In genomic region chr2:218999021-218999880, GRCh38 we compare ENCODE assay signal across 27 cellular contexts. TPM values are rescaled to one million over a fixed set of nuclear protein-coding genes. Genes with fewer than 3 reads are reported as not detected.
DNase-seq lines count a peak whose midpoint lies in the region; ATAC-seq and TF ChIP-seq lines count a peak whose summit lies in the region.
"Had no signal": no experiment of that assay in that cellular context is flagged by ENCODE, and none has a peak within 500 bp of the region (broad histone marks: within the 10 kb centered on the region; RNA-seq: fewer than 3 reads in every experiment).

No MANE protein-coding gene starts in this region.

- H3K4me1 Mint-ChIP-seq in endodermal cell = peaks cover 25% of the 10 kb centered on the region

- H3K27ac ChIP-seq in endodermal cell (ENCODE audit: low read depth, low read length) (no peak overlapping the region), stomach (peak overlapping the region in 3 of 5 donors; percentile 3 to 93 (median 18))
- H3K27ac ChIP-seq: breast epithelium, epithelial cell of prostate, KMS-11, left ventricle myocardium inferior, SJSA1, upper lobe of left lung had no signal

- ATAC-seq in HG03159 (IDR thresholded peaks at IDR 0.05; ENCODE audit: unreplicated experiment) = no peak
- ATAC-seq in Right ventricle myocardium superior (ENCODE audit: poor library complexity) = no peak
- ATAC-seq: CD8-positive, alpha-beta T cell; mucosa of descending colon; PC-3; sciatic nerve had no signal

- peak overlapping the region; percentile 92 for H3K27ac Mint-ChIP-seq in endodermal cell
- H3K27ac Mint-ChIP-seq: activated T-helper 2 cell treated with anti-CD3 and anti-CD28 coated beads, Interferon-gamma antibody, Interleukin-2, Interleukin-4, amounts not matched to agents 10 μg/mL and 5 μg/mL and 100 μg/mL, durations not matched to agents 14 hours and 24 hours and 36 hours; CD8-positive, alpha-beta T cell had no signal

- no peaks in the 10 kb centered on the region for H3K9me3 Mint-ChIP-seq in endodermal cell
- H3K9me3 Mint-ChIP-seq: activated T-helper 2 cell treated with anti-CD3 and anti-CD28 coated beads, Interferon-gamma antibody, Interleukin-2, Interleukin-4, amounts not matched to agents 10 μg/mL and 5 μg/mL and 100 μg/mL, durations not matched to agents 14 hours and 24 hours and 36 hours; CD8-positive, alpha-beta T cell had no signal

- peak overlapping the region; percentile 81 for H3K4me3 Mint-ChIP-seq in endodermal cell
- H3K4me3 Mint-ChIP-seq: CD8-positive, alpha-beta T cell had no signal

- H3K4me3 ChIP-seq in endodermal cell (ENCODE audit: low read length) = peak overlapping the region; percentile 91
- no peak overlapping the region for H3K4me3 ChIP-seq in stomach
- H3K4me3 ChIP-seq: breast epithelium, left ventricle myocardium inferior, mucosa of descending colon, SJSA1, upper lobe of left lung had no signal

- no peaks in the 10 kb centered on the region for H3K36me3 Mint-ChIP-seq in endodermal cell (ENCODE audit: low read depth)
- H3K36me3 Mint-ChIP-seq: CD8-positive, alpha-beta T cell had no signal

- peaks cover 70% of the 10 kb centered on the region for H3K27me3 Mint-ChIP-seq in endodermal cell (ENCODE audit: insufficient read depth)

- H3K27me3 ChIP-seq in endodermal cell (ENCODE audit: control insufficient read depth, insufficient read depth, low read length, poor library complexity, severe bottlenecking) (peaks cover 30% of the 10 kb centered on the region), stomach (peaks cover 27 to 100% (median 74%) of the 10 kb centered on the region in 3 donors)

- peaks cover 14% of the 10 kb centered on the region for H3K4me1 ChIP-seq in endodermal cell (ENCODE audit: control insufficient read depth, insufficient read depth, low read length)
- H3K4me1 ChIP-seq in stomach = peaks cover 24 to 76% (median 64%) of the 10 kb centered on the region in 4 donors

- TF ChIP-seq CTCF in endodermal cell (conservative IDR thresholded peaks at IDR 0.05) = no peak
- no peak for TF ChIP-seq CTCF in stomach (IDR thresholded peaks at IDR 0.05)
- no peak for TF ChIP-seq CTCF in GM13976 (IDR thresholded peaks at IDR 0.05; ENCODE audit: borderline replicate concordance, control extremely low read depth, extremely low read depth, insufficient read depth, missing control alignments)

- TF ChIP-seq POLR2A in stomach (IDR thresholded peaks at IDR 0.05) = no peak

- peak overlapping the region; percentile 93 for H3K9ac ChIP-seq in endodermal cell (ENCODE audit: extremely low read depth, low read length, poor library complexity, severe bottlenecking)
- H3K9ac ChIP-seq: KMS-11 had no signal

- intact Hi-C loops in stomach (cut with DNase I; ENCODE audit: low total_unique reads) (no loop called here), Right ventricle myocardium superior (cut with DNase I) (no loop called here)

- no peaks in the 10 kb centered on the region for H3K36me3 ChIP-seq in endodermal cell (ENCODE audit: control insufficient read depth, insufficient read depth, low read length)
- H3K36me3 ChIP-seq in stomach = no peaks in the 10 kb centered on the region
- H3K36me3 ChIP-seq: breast epithelium, left ventricle myocardium inferior, SJSA1, upper lobe of left lung had no signal

- in situ Hi-C loops in GM13976 (cut with MboI; ENCODE audit: low sequenced_read_pairs, unreplicated experiment) = no loop called here

- H3K9me3 ChIP-seq in endodermal cell (ENCODE audit: control insufficient read depth, low read length) (no peaks in the 10 kb centered on the region), stomach (no peaks in the 10 kb centered on the region)
- H3K9me3 ChIP-seq: breast epithelium, left ventricle myocardium inferior, mucosa of descending colon, SJSA1, upper lobe of left lung had no signal

- DNase-seq in NCI-H748 (lab: John Stamatoyannopoulos, UW; ENCODE audit: unreplicated experiment) = peak; percentile 37
- DNase-seq in NCI-H748 treated with DMSO at 0.1 percent for 48 hours (lab: John Stamatoyannopoulos, UW) = no peak
- DNase-seq in NCI-H510A treated with DMSO at 0.1 percent for 48 hours (lab: John Stamatoyannopoulos, UW) = peak; percentile 76
- peak; percentile 88 for DNase-seq in endodermal cell
- no peak for DNase-seq in stomach
- no peak for DNase-seq in GM13976 (ENCODE audit: low spot score)
- no peak for DNase-seq in Right ventricle myocardium superior
- DNase-seq: activated CD4-positive, alpha-beta T cell treated with anti-CD3 and anti-CD28 coated beads for 1 hour; CD8-positive, alpha-beta T cell; dermis blood vessel endothelial cell; HCEC 1CT; left ventricle myocardium inferior; nucleus accumbens; PC-3; stimulated activated naive CD4-positive, alpha-beta T cell; T-helper 9 cell; upper lobe of left lung had no signal

- WGBS in endodermal cell (ENCODE audit: insufficient coverage in 1 of 2, insufficient read length in 1 of 2), 2 experiments = 6 to 26% methylated on average over 4 to 10 of the region's 10 CpGs
- 50 to 69% (median 54%) methylated on average over 7 to 10 of the region's 10 CpGs for WGBS in stomach, 5 donors

- no peak for TF ChIP-seq EP300 in stomach (IDR thresholded peaks at IDR 0.05)

RNA-seq across cellular contexts. Expression of gene CRYBA2, which starts 6.0 kb away (rescaled TPM):
- total RNA-seq in endodermal cell (1 to 10 TPM; 2.6 to 3.5 TPM), stomach (1 to 10 TPM in 1 of 5 donors, not detected in 4; 2.8 TPM), Right ventricle myocardium superior (not detected)
- not detected for polyA plus RNA-seq in endodermal cell (2013, experiment 1 of 2)
- not detected for polyA plus RNA-seq in endodermal cell (2013, experiment 2 of 2)
- polyA plus RNA-seq in stomach = 1 to 10 TPM; 1.2 to 7.5 (median 3.7) TPM
- total RNA-seq: activated T-helper 2 cell treated with anti-CD3 and anti-CD28 coated beads, Interferon-gamma antibody, Interleukin-2, Interleukin-4, amounts not matched to agents 10 μg/mL and 5 μg/mL and 100 μg/mL, durations not matched to agents 14 hours and 24 hours and 36 hours; breast epithelium; CD8-positive, alpha-beta T cell; dermis blood vessel endothelial cell; frontal cortex; left ventricle myocardium inferior; sciatic nerve; SJSA1; upper lobe of left lung had no signal

RNA-seq across cellular contexts. Expression of gene FEV, which starts 14.3 kb away (rescaled TPM):
- total RNA-seq in endodermal cell = not detected
- 0.11 TPM for polyA plus RNA-seq in endodermal cell (2013, experiment 1 of 2)
- polyA plus RNA-seq in endodermal cell (2013, experiment 2 of 2) = not detected
- 1 to 10 TPM in 1 of 5 donors, not detected in 4; 1.3 TPM for total RNA-seq in stomach
- polyA plus RNA-seq in stomach = 1 to 10 TPM in 1 of 3 donors, under 1 TPM in 2; 0.28 to 6.4 (median 0.87) TPM
- total RNA-seq in Right ventricle myocardium superior = not detected
- total RNA-seq: activated T-helper 2 cell treated with anti-CD3 and anti-CD28 coated beads, Interferon-gamma antibody, Interleukin-2, Interleukin-4, amounts not matched to agents 10 μg/mL and 5 μg/mL and 100 μg/mL, durations not matched to agents 14 hours and 24 hours and 36 hours; breast epithelium; CD8-positive, alpha-beta T cell; dermis blood vessel endothelial cell; frontal cortex; left ventricle myocardium inferior; sciatic nerve; SJSA1; upper lobe of left lung had no signal
- polyA plus RNA-seq: AG04450 had no signal

RNA-seq across cellular contexts. Expression of gene CDK5R2, which starts 39.8 kb away (rescaled TPM):
- under 1 TPM; 0.81 to 0.95 TPM for total RNA-seq in endodermal cell
- 4.7 TPM for polyA plus RNA-seq in endodermal cell (2013, experiment 1 of 2)
- polyA plus RNA-seq in endodermal cell (2013, experiment 2 of 2) = 4.8 TPM
- total RNA-seq in stomach = under 1 TPM in 3 of 5 donors, not detected in 2; 0.37 to 0.58 (median 0.45) TPM
- polyA plus RNA-seq in stomach = under 1 TPM; 0.20 to 0.56 (median 0.46) TPM
- not detected for total RNA-seq in Right ventricle myocardium superior
- total RNA-seq: activated T-helper 2 cell treated with anti-CD3 and anti-CD28 coated beads, Interferon-gamma antibody, Interleukin-2, Interleukin-4, amounts not matched to agents 10 μg/mL and 5 μg/mL and 100 μg/mL, durations not matched to agents 14 hours and 24 hours and 36 hours; breast epithelium; CD8-positive, alpha-beta T cell; dermis blood vessel endothelial cell; left ventricle myocardium inferior; sciatic nerve; SJSA1; upper lobe of left lung had no signal

RNA-seq across cellular contexts. Expression of gene CFAP65, which starts 42.1 kb away (rescaled TPM):
- total RNA-seq in endodermal cell (1 to 10 TPM in 1 of 2 donors, under 1 TPM in 1; 0.84 to 1.5 TPM), stomach (1 to 10 TPM in 1 of 5 donors, not detected in 4; 2.6 TPM), Right ventricle myocardium superior (not detected)
- polyA plus RNA-seq in endodermal cell (2013, experiment 1 of 2) = 1.2 TPM
- polyA plus RNA-seq in endodermal cell (2013, experiment 2 of 2) = 0.83 TPM
- under 1 TPM in 1 of 3 donors, not detected in 2; 0.10 TPM for polyA plus RNA-seq in stomach
- total RNA-seq: activated T-helper 2 cell treated with anti-CD3 and anti-CD28 coated beads, Interferon-gamma antibody, Interleukin-2, Interleukin-4, amounts not matched to agents 10 μg/mL and 5 μg/mL and 100 μg/mL, durations not matched to agents 14 hours and 24 hours and 36 hours; CD8-positive, alpha-beta T cell; dermis blood vessel endothelial cell; left ventricle myocardium inferior; SJSA1 had no signal
- polyA plus RNA-seq: AG04450 had no signal

Comparison
In these comparisons a context has a peak if more than half of its experiments do, and no peak if none do; other contexts are left out.
1. DNase-seq: peak in NCI-H748 (single experiment), NCI-H510A treated with DMSO at 0.1 percent for 48 hours (single experiment) and endodermal cell (single experiment); none in NCI-H748 treated with DMSO at 0.1 percent for 48 hours (single experiment), stomach (single experiment), GM13976 (single experiment) and Right ventricle myocardium superior (single experiment).